In genomic region chr3:4888913-4889846, GRCh38 we compare ENCODE assay signal across 8 cellular contexts.
DNase-seq lines count a peak whose midpoint lies in the region; ATAC-seq and TF ChIP-seq lines count a peak whose summit lies in the region.

No MANE protein-coding gene starts in this region.

- H3K9me2 ChIP-seq in SK-N-SH, result no peaks in the 10 kb centered on the region

- no peaks in the 10 kb centered on the region for H3K9me3 Mint-ChIP-seq in memory B cell

- no peaks in the 10 kb centered on the region for H4K20me1 ChIP-seq in SK-N-SH (ENCODE audit: insufficient read depth)

- ATAC-seq in GM18858 (IDR thresholded peaks at IDR 0.05; ENCODE audit: unreplicated experiment) (peak; percentile 77), HG02623 (IDR thresholded peaks at IDR 0.05; ENCODE audit: unreplicated experiment) (peak; percentile 78), memory B cell (ENCODE audit: low read depth) (peak; percentile 83)

- TF ChIP-seq CTCF in SK-N-SH (IDR thresholded peaks at IDR 0.05), result no peak

- CTCF ChIA-PET in SK-N-SH (lab: Yijun Ruan, JAX), result interaction anchor here (1.0 to 1.2 kb wide), 2 partner anchors 17 to 172 kb away, joined by 3 read pairs; no protein-coding TSS in a partner anchor

- H3K79me2 ChIP-seq in SK-N-SH (ENCODE audit: insufficient read depth), result no peaks in the 10 kb centered on the region

- peaks cover 15% of the 10 kb centered on the region for H3K4me1 Mint-ChIP-seq in memory B cell

- H3K4me3 Mint-ChIP-seq in memory B cell, result no peak overlapping the region

- peak overlapping the region; percentile 31 for H3K27ac Mint-ChIP-seq in memory B cell

- no peaks in the 10 kb centered on the region for H3F3A ChIP-seq in SK-N-SH (replicated peaks; ENCODE audit: insufficient read depth)

- no peaks in the 10 kb centered on the region for H3K36me3 Mint-ChIP-seq in memory B cell

- H3K4me3 ChIP-seq in SK-N-SH (ENCODE audit: low read depth in 2 of 2, low read length in 1 of 2), result no peak overlapping the region

- POLR2A ChIA-PET in SK-N-SH (lab: Yijun Ruan, JAX), result interaction anchor here (1.0 kb wide), 1 partner anchor 9 kb away, joined by 3 read pairs; no protein-coding TSS in a partner anchor

- DNase-seq in SK-N-SH, result peak; percentile 33
- DNase-seq in memory B cell (ENCODE audit: low spot score in 2 of 2), result no peak
- no peak for DNase-seq in NCI-H345 (lab: John Stamatoyannopoulos, UW)
- DNase-seq in HPDE6-E6E7 (ENCODE audit: extremely low spot score), result no peak
- no peak for DNase-seq in NCI-H1092 (lab: John Stamatoyannopoulos, UW)
- no peak for DNase-seq in DMS79 treated with DMSO at 0.1 percent for 48 hours (lab: John Stamatoyannopoulos, UW)

- no peak overlapping the region for H3K4me2 ChIP-seq in SK-N-SH

- H2AFZ ChIP-seq in SK-N-SH (ENCODE audit: low read depth), result no peak overlapping the region

- no peaks in the 10 kb centered on the region; a peak in 1 of 4 replicates for H3K4me1 ChIP-seq in SK-N-SH (ENCODE audit: control insufficient read depth in 1 of 2, insufficient read depth in 2 of 2, low read depth in 1 of 2, low read length in 1 of 2)

- no peak for TF ChIP-seq RAD21 in SK-N-SH (IDR thresholded peaks at IDR 0.05; ENCODE audit: low read length)

- no peaks in the 10 kb centered on the region for H3K36me3 ChIP-seq in SK-N-SH (replicated peaks in 1 of 2; ENCODE audit: control insufficient read depth in 1 of 2, insufficient read depth in 2 of 2, low read length in 1 of 2)

- H3K27ac ChIP-seq in SK-N-SH (ENCODE audit: low read depth in 2 of 2, low read length in 1 of 2), result peak overlapping the region in 1 of 2 experiments; percentile 56; a peak in 2 of 4 replicates

- TF ChIP-seq EP300 in SK-N-SH (IDR thresholded peaks at IDR 0.05; ENCODE audit: borderline replicate concordance in 1 of 2, low read depth in 1 of 2, low read length in 1 of 2), result no peak

- 90% methylated on average over 4 of the region's 4 CpGs for WGBS in SK-N-SH (ENCODE audit: low lambda C conversion rate)

- H3K9ac ChIP-seq in SK-N-SH, result no peak overlapping the region

- H3K9me3 ChIP-seq in SK-N-SH, result no peaks in the 10 kb centered on the region

- no peaks in the 10 kb centered on the region for H3K27me3 Mint-ChIP-seq in memory B cell

- H3K27me3 ChIP-seq in SK-N-SH (ENCODE audit: insufficient read depth), result no peaks in the 10 kb centered on the region

TF ChIP-seq in SK-N-SH, 30 proteins besides CTCF, POLR2A, EP300 and RAD21:
- TF ChIP-seq GATA2 (CRISPR knock-in tag; IDR thresholded peaks at IDR 0.05), result peak; percentile 45
- TF ChIP-seq RCOR1 (IDR thresholded peaks at IDR 0.05; ENCODE audit: low read length), result no peak
- no peak for TF ChIP-seq MXI1 (IDR thresholded peaks at IDR 0.05; ENCODE audit: low read depth, low read length)
